Comparison of ENCODE assay signal across 8 cellular contexts in genomic region chr18:8272254-8272653, GRCh38.
"Had no signal": no experiment of that assay in that cellular context is flagged by ENCODE, and none has a peak within 500 bp of the region (broad histone marks: within the 10 kb centered on the region; RNA-seq: fewer than 3 reads in every experiment).

No MANE protein-coding gene starts in this region.

- DNase-seq: H9, HCEC 1CT, IMR-90 had no signal

- FAIRE-seq: H1, H54, K562 had no signal

- H3K4me3 ChIP-seq: GM23338, K562 had no signal

- H3K27ac ChIP-seq: HL-60 had no signal
